ENCODE assay signal across 15 cellular contexts in the genomic region with DNA sequence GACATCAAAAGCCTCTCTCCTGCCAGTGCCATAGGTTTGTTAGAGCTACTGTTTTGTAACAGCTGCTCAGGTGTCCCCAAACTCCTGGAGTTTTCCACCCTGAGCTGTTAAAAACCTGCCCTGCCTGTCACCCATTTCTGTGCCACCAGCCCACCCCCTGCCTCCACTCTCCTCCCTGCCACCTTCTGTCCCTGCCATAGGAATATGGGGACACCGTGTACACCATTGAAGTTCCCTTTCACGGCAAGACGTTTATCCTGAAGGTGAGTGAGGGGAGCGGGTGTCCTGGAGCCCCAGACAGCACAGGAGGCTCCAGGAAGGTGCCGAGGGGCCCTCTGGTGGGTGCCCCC. TPM values are rescaled to one million over a fixed set of nuclear protein-coding genes. Genes with fewer than 3 reads are reported as not detected.
A peak's percentile ranks its signal among the peaks of the same experiment; 100 is the strongest.
DNase-seq lines count a peak whose midpoint lies in the region; ATAC-seq and TF ChIP-seq lines count a peak whose summit lies in the region.
"Had no signal": no experiment of that assay in that cellular context is flagged by ENCODE, and none has a peak within 500 bp of the region (broad histone marks: within the 10 kb centered on the region; RNA-seq: fewer than 3 reads in every experiment).

No MANE protein-coding gene starts in this region.

- no peak for TF ChIP-seq POLR2A in prostate gland (IDR thresholded peaks at IDR 0.05)

- H3K4me1 ChIP-seq in right cardiac atrium (ENCODE audit: control insufficient read depth, insufficient read depth, low read length) (peaks cover 6% of the 10 kb centered on the region), prostate gland (replicated peaks) (peaks cover 11% of the 10 kb centered on the region), urinary bladder (ENCODE audit: insufficient read depth) (no peaks in the 10 kb centered on the region)

- 70% methylated on average over 5 of the region's 5 CpGs for WGBS in right cardiac atrium
- WGBS in prostate gland: 68% methylated on average over 5 of the region's 5 CpGs
- WGBS in urinary bladder: 74% methylated on average over 5 of the region's 5 CpGs

- no peaks in the 10 kb centered on the region for H3K9me3 ChIP-seq in right cardiac atrium (ENCODE audit: control insufficient read depth, low read length)
- H3K9me3 ChIP-seq in prostate gland: no peaks in the 10 kb centered on the region

- H3K36me3 Mint-ChIP-seq in dendritic cell treated with granulocyte-macrophage colony-stimulating factor and Interleukin-4, amounts not matched to agents 40 ng/mL and 50 ng/mL, for 4 days (ENCODE audit: low read depth): peaks cover 94% of the 10 kb centered on the region

- intact Hi-C loops in right cardiac atrium (cut with DNase I): loop anchor here in 1 of 4 donors (10.0 kb wide), 1 partner anchor 65 kb away; no protein-coding TSS in a partner anchor
- intact Hi-C loops in Right ventricle myocardium superior (cut with DNase I): no loop called here
- intact Hi-C loops in dendritic cell treated with granulocyte-macrophage colony-stimulating factor and Interleukin-4, amounts not matched to agents 40 ng/mL and 50 ng/mL, for 4 days (cut with micrococcal nuclease): no loop called here
- intact Hi-C loops in prostate gland (cut with DNase I): no loop called here

- H3K36me3 ChIP-seq in prostate gland (no peaks in the 10 kb centered on the region), urinary bladder (ENCODE audit: insufficient read depth) (peaks cover 3% of the 10 kb centered on the region)

- H3K27me3 Mint-ChIP-seq in dendritic cell treated with granulocyte-macrophage colony-stimulating factor and Interleukin-4, amounts not matched to agents 40 ng/mL and 50 ng/mL, for 4 days: peaks cover 12% of the 10 kb centered on the region
- H3K27me3 Mint-ChIP-seq: activated CD4-positive, alpha-beta memory T cell treated with anti-CD3 and anti-CD28 coated beads for 36 hours had no signal

- no peak for TF ChIP-seq CTCF in prostate gland (IDR thresholded peaks at IDR 0.05)

- no peaks in the 10 kb centered on the region for H3K9me3 Mint-ChIP-seq in dendritic cell treated with granulocyte-macrophage colony-stimulating factor and Interleukin-4, amounts not matched to agents 40 ng/mL and 50 ng/mL, for 4 days
- H3K9me3 Mint-ChIP-seq: activated CD4-positive, alpha-beta memory T cell treated with anti-CD3 and anti-CD28 coated beads for 36 hours had no signal

- ATAC-seq in right cardiac atrium: no peak
- no peak for ATAC-seq in Right ventricle myocardium superior (ENCODE audit: poor library complexity)
- ATAC-seq in GM18870 (IDR thresholded peaks at IDR 0.05; ENCODE audit: unreplicated experiment): no peak
- no peak for ATAC-seq in HG03039 (IDR thresholded peaks at IDR 0.05; ENCODE audit: unreplicated experiment)
- ATAC-seq in GM21360 (IDR thresholded peaks at IDR 0.05; ENCODE audit: unreplicated experiment): no peak

- DNase-seq in right cardiac atrium (no peak), Right ventricle myocardium superior (no peak), prostate gland (ENCODE audit: low spot score) (no peak)
- DNase-seq: activated CD4-positive, alpha-beta memory T cell treated with anti-CD3 and anti-CD28 coated beads for 36 hours; brain microvascular endothelial cell; NCI-H1092 treated with DMSO at 0.1 percent for 48 hours; NCI-H2171 treated with DMSO at 0.1 percent for 48 hours; SIG-M5; trophoblast cell had no signal

- H3K27ac ChIP-seq in right cardiac atrium (ENCODE audit: low read length) (peak overlapping the region; percentile 68), prostate gland (peak overlapping the region; percentile 30 to 37), urinary bladder (ENCODE audit: low read depth) (peak overlapping the region; percentile 59)
- H3K27ac ChIP-seq: brain microvascular endothelial cell had no signal

- no peak overlapping the region for H3K4me3 Mint-ChIP-seq in dendritic cell treated with granulocyte-macrophage colony-stimulating factor and Interleukin-4, amounts not matched to agents 40 ng/mL and 50 ng/mL, for 4 days
- H3K4me3 Mint-ChIP-seq: activated CD4-positive, alpha-beta memory T cell treated with anti-CD3 and anti-CD28 coated beads for 36 hours had no signal

- peaks cover 73% of the 10 kb centered on the region for H3K4me1 Mint-ChIP-seq in dendritic cell treated with granulocyte-macrophage colony-stimulating factor and Interleukin-4, amounts not matched to agents 40 ng/mL and 50 ng/mL, for 4 days (ENCODE audit: low read depth)

- H3K27me3 ChIP-seq in right cardiac atrium (ENCODE audit: control insufficient read depth, insufficient read depth): no peaks in the 10 kb centered on the region
- no peaks in the 10 kb centered on the region for H3K27me3 ChIP-seq in prostate gland (replicated peaks; ENCODE audit: insufficient read depth)
- H3K27me3 ChIP-seq: brain microvascular endothelial cell had no signal

- peak overlapping the region; percentile 66 for H3K27ac Mint-ChIP-seq in dendritic cell treated with granulocyte-macrophage colony-stimulating factor and Interleukin-4, amounts not matched to agents 40 ng/mL and 50 ng/mL, for 4 days
- H3K27ac Mint-ChIP-seq: activated CD4-positive, alpha-beta memory T cell treated with anti-CD3 and anti-CD28 coated beads for 36 hours had no signal

- no peak overlapping the region for H3K4me3 ChIP-seq in right cardiac atrium (ENCODE audit: low read length)
- H3K4me3 ChIP-seq in prostate gland: no peak overlapping the region
- H3K4me3 ChIP-seq in urinary bladder (ENCODE audit: low read depth, low read length): no peak overlapping the region

RNA-seq across cellular contexts. Expression of gene TCAP, which starts 5.2 kb away (rescaled TPM):
- total RNA-seq in right cardiac atrium: 1,000 to 10,000 TPM; 2,357 to 4,356 (median 2,957) TPM
- polyA plus RNA-seq in right cardiac atrium: 4,928 TPM
- 5,900 TPM for total RNA-seq in Right ventricle myocardium superior
- total RNA-seq in prostate gland: 10 to 100 TPM in 1 of 2 donors, 1 to 10 TPM in 1; 4.3 to 44.3 TPM
- total RNA-seq in urinary bladder: 3.3 TPM
- polyA plus RNA-seq in urinary bladder: 0.73 TPM
- total RNA-seq: fibroblast of villous mesenchyme had no signal

RNA-seq across cellular contexts. Expression of gene PNMT, which starts 8.3 kb away (rescaled TPM):
- 10 to 100 TPM; 18.1 to 39.6 (median 21.3) TPM for total RNA-seq in right cardiac atrium
- 32.7 TPM for polyA plus RNA-seq in right cardiac atrium
- 7.1 TPM for total RNA-seq in Right ventricle myocardium superior
- 1 to 10 TPM; 2.7 to 5.8 TPM for total RNA-seq in prostate gland
- not detected for total RNA-seq in urinary bladder
- 9.3 TPM for polyA plus RNA-seq in urinary bladder
- total RNA-seq: activated CD4-positive, alpha-beta memory T cell treated with anti-CD3 and anti-CD28 coated beads for 36 hours; fibroblast of villous mesenchyme had no signal

RNA-seq across cellular contexts. Expression of gene STARD3, which starts 23.0 kb away (rescaled TPM):
- 10 to 100 TPM; 19.2 to 26.2 (median 22.9) TPM for total RNA-seq in right cardiac atrium
- 22.7 TPM for polyA plus RNA-seq in right cardiac atrium
- 13.9 TPM for total RNA-seq in Right ventricle myocardium superior
- 100 to 1,000 TPM in 1 of 2 donors, 10 to 100 TPM in 1; 52.5 to 202 TPM for total RNA-seq in prostate gland
- 18.2 TPM for total RNA-seq in urinary bladder
- 69.4 TPM for polyA plus RNA-seq in urinary bladder

RNA-seq across cellular contexts. Expression of gene PGAP3, which starts 27.9 kb away (rescaled TPM):
- total RNA-seq in right cardiac atrium (10 to 100 TPM; 12.9 to 24.0 (median 15.2) TPM), Right ventricle myocardium superior (10.0 TPM), prostate gland (10 to 100 TPM; 44.6 to 50.0 TPM), urinary bladder (10.0 TPM)
- polyA plus RNA-seq in right cardiac atrium (13.6 TPM), urinary bladder (19.1 TPM)

RNA-seq across cellular contexts. Expression of gene PPP1R1B, which starts 33.2 kb away (rescaled TPM):
- total RNA-seq in right cardiac atrium: 1 to 10 TPM; 2.0 to 6.6 (median 2.4) TPM
- polyA plus RNA-seq in right cardiac atrium: 4.4 TPM
- total RNA-seq in Right ventricle myocardium superior: 0.35 TPM
- total RNA-seq in prostate gland: 100 to 1,000 TPM in 1 of 2 donors, 10 to 100 TPM in 1; 69.0 to 108 TPM
- 5.1 TPM for total RNA-seq in urinary bladder
- polyA plus RNA-seq in urinary bladder: 17.1 TPM
- total RNA-seq: activated CD4-positive, alpha-beta memory T cell treated with anti-CD3 and anti-CD28 coated beads for 36 hours; fibroblast of villous mesenchyme had no signal

Comparison
In these comparisons a context has a peak if more than half of its experiments do, and no peak if none do; other contexts are left out.
1. RNA of gene TCAP, which starts 5.2 kb away (total RNA-seq): 5,900 TPM in Right ventricle myocardium superior (single experiment) and 2,357 to 4,356 TPM in right cardiac atrium; 4.3 to 44.3 TPM in prostate gland and 3.3 TPM in urinary bladder (single experiment); every median in the first group is over 10 times any median in the second.
2. Peak in every context shown above with its lines, with median percentiles within 50 percentile points of each other: H3K27ac ChIP-seq.